ENCODE assay signal across 17 cellular contexts in genomic region chr13:26485288-26485687, GRCh38.
DNase-seq lines count a peak whose midpoint lies in the region; ATAC-seq and TF ChIP-seq lines count a peak whose summit lies in the region.
"Had no signal": no experiment of that assay in that cellular context is flagged by ENCODE, and none has a peak within 500 bp of the region (broad histone marks: within the 10 kb centered on the region; RNA-seq: fewer than 3 reads in every experiment).

No MANE protein-coding gene starts in this region.

- no peak for TF ChIP-seq CTCF in smooth muscle cell (IDR thresholded peaks at IDR 0.05; ENCODE audit: borderline replicate concordance, insufficient read depth, poor library complexity, severe bottlenecking)

- H3K4me3 ChIP-seq in muscle layer of colon (ENCODE audit: low read depth in 1 of 2, low read length in 2 of 2) (no peak overlapping the region), smooth muscle cell (no peak overlapping the region)
- H3K4me3 ChIP-seq: spleen had no signal

- H4K20me1 ChIP-seq in smooth muscle cell (ENCODE audit: low read depth): no peaks in the 10 kb centered on the region

- H2AFZ ChIP-seq in smooth muscle cell (ENCODE audit: low read depth): no peak overlapping the region

- peaks cover 30% of the 10 kb centered on the region for H3K4me1 ChIP-seq in muscle layer of colon (ENCODE audit: insufficient read depth, low read length)
- H3K4me1 ChIP-seq in smooth muscle cell (ENCODE audit: low read depth): no peaks in the 10 kb centered on the region

- H3K79me2 ChIP-seq in smooth muscle cell (ENCODE audit: low read depth): no peaks in the 10 kb centered on the region

- H3K36me3 ChIP-seq in muscle layer of colon (ENCODE audit: insufficient read depth, low read length) (no peaks in the 10 kb centered on the region), smooth muscle cell (ENCODE audit: low read depth) (no peaks in the 10 kb centered on the region)
- H3K36me3 ChIP-seq: spleen, WERI-Rb-1 had no signal

- DNase-seq in NCI-H1092 treated with DMSO at 0.1 percent for 48 hours (lab: John Stamatoyannopoulos, UW) (peak; percentile 67), cerebellum (ENCODE audit: low spot score) (peak; percentile 75), superior temporal gyrus (ENCODE audit: extremely low spot score) (peak; percentile 49), smooth muscle cell (lab: John Stamatoyannopoulos, UW; ENCODE audit: unreplicated experiment) (no peak), NCI-H748 treated with DMSO at 0.1 percent for 48 hours (lab: John Stamatoyannopoulos, UW) (no peak)
- DNase-seq: activated CD4-positive, alpha-beta T cell treated with anti-CD3 and anti-CD28 coated beads, Interleukin-2, amount 10 ng/mL, durations not matched to agents 7 days and 5 days; activated CD8-positive, alpha-beta memory T cell treated with anti-CD3 and anti-CD28 coated beads, Interleukin-2, amount 10 ng/mL, durations not matched to agents 7 days and 5 days; HFFc6; KG1; kidney glomerular epithelial cell; NCI-H526; spleen; stimulated activated CD4-positive, alpha-beta T cell treated with anti-CD3 and anti-CD28 coated beads, Interleukin-2, amount 100 ng/mL, for 48 hours; WERI-Rb-1 had no signal

- ATAC-seq in HG03442 (IDR thresholded peaks at IDR 0.05; ENCODE audit: unreplicated experiment): no peak
- ATAC-seq: activated CD8-positive, alpha-beta memory T cell treated with anti-CD3 and anti-CD28 coated beads, Interleukin-2, amount 10 ng/mL, durations not matched to agents 7 days and 5 days; stimulated activated memory B cell treated with anti-CD40 and anti-IgM and Interleukin-4, amounts not matched to agents 10 μg/mL and 1 μg/mL and 100 μg/mL, for 72 hours had no signal

- H3K27ac ChIP-seq in muscle layer of colon (ENCODE audit: low read depth, low read length): peak overlapping the region; percentile 76
- H3K27ac ChIP-seq in smooth muscle cell (ENCODE audit: low read depth): no peak overlapping the region
- H3K27ac ChIP-seq: spleen, WERI-Rb-1 had no signal

- WGBS in smooth muscle cell (ENCODE audit: low lambda C conversion rate): 95% methylated on average over 7 of the region's 7 CpGs

- no peak overlapping the region for H3K9ac ChIP-seq in muscle layer of colon (ENCODE audit: low read length)
- H3K9ac ChIP-seq in smooth muscle cell (ENCODE audit: low read depth): no peak overlapping the region

- no peaks in the 10 kb centered on the region for H3K27me3 ChIP-seq in muscle layer of colon (ENCODE audit: control insufficient read depth in 1 of 2, insufficient read depth in 2 of 2, low read length in 2 of 2)
- H3K27me3 ChIP-seq in smooth muscle cell (ENCODE audit: low read depth): no peaks in the 10 kb centered on the region

- H3K9me3 ChIP-seq in muscle layer of colon (ENCODE audit: low read length): no peaks in the 10 kb centered on the region
- no peaks in the 10 kb centered on the region for H3K9me3 ChIP-seq in smooth muscle cell (replicated peaks; ENCODE audit: low read depth)
- H3K9me3 ChIP-seq: spleen had no signal

- H3K4me2 ChIP-seq in smooth muscle cell: no peak overlapping the region

- no peaks in the 10 kb centered on the region for H3F3A ChIP-seq in smooth muscle cell (ENCODE audit: low read depth)

Comparison
In these comparisons a context has a peak if more than half of its experiments do, and no peak if none do; other contexts are left out.
1. DNase-seq: peak in NCI-H1092 treated with DMSO at 0.1 percent for 48 hours (single experiment), cerebellum (single experiment) and superior temporal gyrus (single experiment); none in smooth muscle cell (single experiment) and NCI-H748 treated with DMSO at 0.1 percent for 48 hours (single experiment).